In genomic region chr4:37634180-37634579, GRCh38 we compare ENCODE assay signal across 23 cellular contexts.
"Had no signal": no experiment of that assay in that cellular context is flagged by ENCODE, and none has a peak within 500 bp of the region (broad histone marks: within the 10 kb centered on the region; RNA-seq: fewer than 3 reads in every experiment).

No MANE protein-coding gene starts in this region.

- H2AFZ ChIP-seq: parathyroid adenoma had no signal

- H3K9ac ChIP-seq: parathyroid adenoma had no signal

- H3K79me2 ChIP-seq: parathyroid adenoma had no signal

- H3K4me1 Mint-ChIP-seq: nephron had no signal

- H3K27ac ChIP-seq: adrenal gland, ascending aorta, brain microvascular endothelial cell, parathyroid adenoma, right lobe of liver, testis, vagina had no signal

- H3K4me1 ChIP-seq: adrenal gland, ascending aorta, parathyroid adenoma, testis had no signal

- H3K27me3 Mint-ChIP-seq: activated naive CD8-positive, alpha-beta T cell had no signal

- DNase-seq: activated naive CD4-positive, alpha-beta T cell; activated T-cell treated with anti-CD3 and anti-CD28 coated beads, Interleukin-2, amount 50 U/mL, for 4 hours; adrenal gland; brain microvascular endothelial cell; central memory CD4-positive, alpha-beta T cell; effector memory CD4-positive, alpha-beta T cell; hypothalamus; left ventricle myocardium superior; nucleus accumbens; right lobe of liver; small intestine; stimulated activated CD4-positive, alpha-beta T cell treated with anti-CD3 and anti-CD28 coated beads, Interleukin-2, amount 100 ng/mL, for 24 hours; T-helper 9 cell; testis; trophoblast cell had no signal

- H3K4me3 ChIP-seq: adrenal gland, ascending aorta, right lobe of liver, testis, vagina had no signal

- H3K4me3 Mint-ChIP-seq: activated naive CD8-positive, alpha-beta T cell; activated T-cell treated with anti-CD3 and anti-CD28 coated beads, Interleukin-2, amount 50 U/mL, for 4 hours; nephron; stimulated activated effector memory CD8-positive, alpha-beta T cell treated with anti-CD3 and anti-CD28 coated beads, Interleukin-12 subunit alpha, Interleukin-12 subunit beta, amount 100 ng/mL, for 72 hours; WTC11 had no signal

- H3K27me3 ChIP-seq: adrenal gland, ascending aorta, brain microvascular endothelial cell, right lobe of liver, testis, vagina had no signal

- H3K27ac Mint-ChIP-seq: activated naive CD8-positive, alpha-beta T cell; activated T-helper 2 cell treated with anti-CD3 and anti-CD28 coated beads, Interferon-gamma antibody, Interleukin-2, Interleukin-4, amounts not matched to agents 10 μg/mL and 5 μg/mL and 100 μg/mL, durations not matched to agents 14 hours and 24 hours and 36 hours; nephron; stimulated activated effector memory CD8-positive, alpha-beta T cell treated with anti-CD3 and anti-CD28 coated beads, Interleukin-12 subunit alpha, Interleukin-12 subunit beta, amount 100 ng/mL, for 72 hours had no signal

- H3K9me3 Mint-ChIP-seq: activated T-cell treated with anti-CD3 and anti-CD28 coated beads, Interleukin-2, amount 50 U/mL, for 4 hours; activated T-helper 2 cell treated with anti-CD3 and anti-CD28 coated beads, Interferon-gamma antibody, Interleukin-2, Interleukin-4, amounts not matched to agents 10 μg/mL and 5 μg/mL and 100 μg/mL, durations not matched to agents 14 hours and 24 hours and 36 hours; nephron; stimulated activated effector memory CD8-positive, alpha-beta T cell treated with anti-CD3 and anti-CD28 coated beads, Interleukin-12 subunit alpha, Interleukin-12 subunit beta, amount 100 ng/mL, for 72 hours had no signal

- H3K9me3 ChIP-seq: adrenal gland, ascending aorta, right lobe of liver, testis, vagina had no signal

- ATAC-seq: activated T-cell treated with anti-CD3 and anti-CD28 coated beads, Interleukin-2, amount 50 U/mL, for 4 hours; right lobe of liver; stimulated activated effector memory CD8-positive, alpha-beta T cell treated with anti-CD3 and anti-CD28 coated beads, Interleukin-12 subunit alpha, Interleukin-12 subunit beta, amount 100 ng/mL, for 72 hours; WTC11 had no signal
